8 cellular contexts compared by ENCODE assay signal in the genomic region with DNA sequence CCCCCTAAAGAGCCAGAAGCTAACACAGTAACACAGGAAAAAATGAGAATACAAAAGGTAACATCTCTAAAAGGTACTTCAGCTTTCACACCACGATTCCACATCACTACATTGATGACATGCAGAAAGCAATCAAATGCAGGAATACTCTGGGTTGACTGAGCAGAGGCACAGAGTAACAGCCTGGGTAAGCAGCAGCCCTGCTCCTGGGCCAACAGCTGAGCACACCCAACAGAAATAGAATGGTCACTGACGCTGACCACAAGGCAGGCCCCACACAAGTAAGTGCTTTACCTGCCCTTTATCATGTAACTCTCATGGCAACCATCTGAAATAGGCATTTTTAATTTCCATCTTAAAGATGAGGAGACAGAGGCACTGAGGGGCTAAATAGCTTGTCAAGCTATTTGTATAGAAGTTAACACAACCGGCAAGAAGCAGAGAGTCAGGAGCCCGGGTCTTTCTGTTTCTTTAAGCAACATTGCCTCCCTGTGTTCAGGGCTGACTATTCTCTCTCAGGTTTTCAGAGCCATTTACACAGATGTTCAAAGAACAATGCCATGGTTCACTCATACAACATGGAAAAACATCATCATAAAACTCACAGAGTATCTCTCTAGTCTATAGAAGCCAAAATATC.
DNase-seq lines count a peak whose midpoint lies in the region; ATAC-seq, FAIRE-seq and TF ChIP-seq lines count a peak whose summit lies in the region.

No MANE protein-coding gene starts in this region.

- H3K4me3 ChIP-seq in upper lobe of left lung, result no peak overlapping the region

- no peak overlapping the region for H3K4me3 Mint-ChIP-seq in nephron
- no peak overlapping the region for H3K4me3 Mint-ChIP-seq in CD14-positive monocyte

- H3K4me1 Mint-ChIP-seq in nephron (no peaks in the 10 kb centered on the region), CD14-positive monocyte (peaks cover 23% of the 10 kb centered on the region)

- no peaks in the 10 kb centered on the region for H3K9me3 ChIP-seq in upper lobe of left lung

- intact Hi-C loops in CD14-positive monocyte (cut with micrococcal nuclease), result no loop called here

- no peak for TF ChIP-seq EP300 in upper lobe of left lung (IDR thresholded peaks at IDR 0.05)

- H3K36me3 ChIP-seq in upper lobe of left lung, result no peaks in the 10 kb centered on the region

- H3K27ac Mint-ChIP-seq in nephron (peak overlapping the region; percentile 42 to 56 (median 53)), CD14-positive monocyte (peak overlapping the region in 1 of 7 donors; percentile 23)

- peak; percentile 37 to 52 (median 47) for TF ChIP-seq CTCF in nephron (IDR thresholded peaks at IDR 0.05; ENCODE audit: unreplicated experiment in 3 of 3)
- peak in 3 of 6 experiments; percentile 14 to 43 (median 30) for TF ChIP-seq CTCF in upper lobe of left lung (IDR thresholded peaks at IDR 0.05)
- TF ChIP-seq CTCF in CD14-positive monocyte (IDR thresholded peaks at IDR 0.05), result no peak

- H3K9me3 Mint-ChIP-seq in nephron (peaks cover 7% of the 10 kb centered on the region), CD14-positive monocyte (peaks cover 0 to 1% (median 0%) of the 10 kb centered on the region in 7 donors)

- H3K4me1 ChIP-seq in upper lobe of left lung, result no peaks in the 10 kb centered on the region

- FAIRE-seq in HTR-8/SVneo (lab: Jason Lieb, UNC), result no peak

- H3K27me3 Mint-ChIP-seq in nephron (ENCODE audit: low read depth) (peaks cover 3% of the 10 kb centered on the region), CD14-positive monocyte (ENCODE audit: low read depth in 3 of 3) (peaks cover 0 to 7% (median 3%) of the 10 kb centered on the region in 3 donors)

- H3K36me3 Mint-ChIP-seq in nephron (ENCODE audit: low read depth) (no peaks in the 10 kb centered on the region), CD14-positive monocyte (no peaks in the 10 kb centered on the region)

- no peak for TF ChIP-seq POLR2A in upper lobe of left lung (IDR thresholded peaks at IDR 0.05)

- WGBS in upper lobe of left lung, 2 donors, result 33 to 43% methylated on average over 4 of the region's 4 CpGs

- DNase-seq in DMS53 (lab: John Stamatoyannopoulos, UW) (peak; percentile 72), HTR-8/SVneo (ENCODE audit: insufficient read length, low spot score) (peak; percentile 19), T-helper 2 cell (peak in 3 of 5 experiments; percentile 0 to 70 (median 4)), ecto neural progenitor cell (ENCODE audit: low spot score) (peak; percentile 52), upper lobe of left lung (no peak), CD14-positive monocyte (ENCODE audit: low spot score) (no peak)

- H3K27ac ChIP-seq in upper lobe of left lung, result no peak overlapping the region

- no peaks in the 10 kb centered on the region for H3K27me3 ChIP-seq in upper lobe of left lung

- ATAC-seq in HG03280 (IDR thresholded peaks at IDR 0.05; ENCODE audit: unreplicated experiment), result no peak
- no peak for ATAC-seq in upper lobe of left lung (ENCODE audit: low FRiP score in 2 of 2)

Comparison
In these comparisons a context has a peak if more than half of its experiments do, and no peak if none do; other contexts are left out.
1. DNase-seq: peak in DMS53 (single experiment), HTR-8/SVneo (single experiment), T-helper 2 cell (3 of 5) and ecto neural progenitor cell (single experiment); none in upper lobe of left lung (0 of 2) and CD14-positive monocyte (single experiment).